Comparison of ENCODE assay signal across 20 cellular contexts in genomic region chr16:88197481-88198456, GRCh38.
A peak's percentile ranks its signal among the peaks of the same experiment; 100 is the strongest.
DNase-seq lines count a peak whose midpoint lies in the region; ATAC-seq and TF ChIP-seq lines count a peak whose summit lies in the region.
"Had no signal": no experiment of that assay in that cellular context is flagged by ENCODE, and none has a peak within 500 bp of the region (broad histone marks: within the 10 kb centered on the region; RNA-seq: fewer than 3 reads in every experiment).

No MANE protein-coding gene starts in this region.

- H3K79me1 ChIP-seq in IMR-90 (ENCODE audit: low read depth in 1 of 2, low read length in 2 of 2): no peaks in the 10 kb centered on the region

- H2AK5ac ChIP-seq in IMR-90 (ENCODE audit: low read depth, low read length): peak overlapping the region; percentile 84

- BruUV-seq in IMR-90 (replicated peaks; lab: Mats Ljungman, UMichigan): no TSS peak

- intact Hi-C loops in IMR-90 (cut with micrococcal nuclease): loop anchor here (10.0 kb wide), 1 partner anchor 187 kb away; the partner anchor contains the start of gene ZNF469

- TF ChIP-seq RAD21 in IMR-90 (IDR thresholded peaks at IDR 0.05; ENCODE audit: low read length): no peak

- peak overlapping the region; percentile 47; the same call in 1 of the 2 replicates for H2BK120ac ChIP-seq in IMR-90 (ENCODE audit: low read depth, low read length)

- H3K36me3 ChIP-seq in BE2C: no peaks in the 10 kb centered on the region
- no peaks in the 10 kb centered on the region for H3K36me3 ChIP-seq in IMR-90 (ENCODE audit: control insufficient read depth, insufficient read depth, low read length)
- no peaks in the 10 kb centered on the region for H3K36me3 ChIP-seq in osteoblast (ENCODE audit: insufficient read depth, low read length)

- no peak overlapping the region for H2BK5ac ChIP-seq in IMR-90 (ENCODE audit: low read depth, low read length, poor library complexity, severe bottlenecking)

- H2BK15ac ChIP-seq in IMR-90 (ENCODE audit: low read depth, low read length): no peak overlapping the region

- H3K4me3 ChIP-seq in BE2C (ENCODE audit: low read depth, low read length): no peak overlapping the region
- H3K4me3 ChIP-seq in IMR-90 (ENCODE audit: insufficient read depth, low read depth, low read length): no peak overlapping the region
- no peak overlapping the region for H3K4me3 ChIP-seq in coronary artery
- no peak overlapping the region for H3K4me3 ChIP-seq in osteoblast (ENCODE audit: insufficient read depth, low read length)
- H3K4me3 ChIP-seq: A549, GM23338 had no signal

- CTCF ChIA-PET in IMR-90 (lab: Yijun Ruan, JAX): no interaction called here

- DNase-seq in BE2C (peak; percentile 58), IMR-90 (peak; percentile 31), coronary artery (ENCODE audit: low spot score) (peak; percentile 47), osteoblast (ENCODE audit: insufficient read length, low spot score, missing footprints) (peak; percentile 59), occipital lobe (lab: John Stamatoyannopoulos, UW) (no peak), SKM-1 (lab: John Stamatoyannopoulos, UW; ENCODE audit: unreplicated experiment) (no peak)
- no peak for DNase-seq in activated CD4-positive, alpha-beta T cell treated with anti-CD3 and anti-CD28 coated beads, Interleukin-2, amount 50 U/mL, for 1 hour
- no peak for DNase-seq in activated naive CD4-positive, alpha-beta T cell treated with anti-CD3 and anti-CD28 coated beads, Interleukin-2, amount 50 U/mL, for 16 hours
- DNase-seq: CD4-positive, alpha-beta T cell; DMS79 treated with DMSO at 0.1 percent for 48 hours; GF-D8; KG1; NCI-H2029; NCI-H2227 treated with DMSO at 0.1 percent for 48 hours; NCI-H526 treated with DMSO at 0.1 percent for 48 hours; Right ventricle myocardium superior had no signal

- no peak overlapping the region for H2BK20ac ChIP-seq in IMR-90 (ENCODE audit: low read depth, low read length)

- H2AFZ ChIP-seq in IMR-90 (replicated peaks; ENCODE audit: low read length, poor library complexity) (no peak overlapping the region), osteoblast (ENCODE audit: low read length) (no peak overlapping the region)
- H2AFZ ChIP-seq: GM23338 had no signal

- H3K4me1 ChIP-seq in BE2C (peaks cover 10% of the 10 kb centered on the region), IMR-90 (ENCODE audit: control insufficient read depth, insufficient read depth, low read length) (peaks cover 17% of the 10 kb centered on the region), osteoblast (ENCODE audit: insufficient read depth, low read length) (no peaks in the 10 kb centered on the region)

- H4K20me1 ChIP-seq in IMR-90 (ENCODE audit: insufficient read depth, low read length) (no peaks in the 10 kb centered on the region), osteoblast (ENCODE audit: insufficient read depth, low read length) (no peaks in the 10 kb centered on the region)

- H3K9me3 ChIP-seq in BE2C (no peaks in the 10 kb centered on the region), IMR-90 (ENCODE audit: control insufficient read depth, insufficient read depth, low read length) (no peaks in the 10 kb centered on the region), osteoblast (ENCODE audit: low read depth, low read length) (no peaks in the 10 kb centered on the region)
- H3K9me3 ChIP-seq: A549 had no signal

- H3K9ac ChIP-seq in IMR-90 (ENCODE audit: low read depth, low read length): no peak overlapping the region

- H3K27ac ChIP-seq in IMR-90 (ENCODE audit: insufficient read depth, low read length) (no peak overlapping the region), coronary artery (no peak overlapping the region), osteoblast (ENCODE audit: low read depth, low read length) (no peak overlapping the region)

- no peak overlapping the region for H3K56ac ChIP-seq in IMR-90 (ENCODE audit: extremely low read depth, insufficient read depth, low read length)

- no peak for ATAC-seq in IMR-90 (ENCODE audit: low read depth)
- ATAC-seq: A549, GM23338, Panc1, SK-N-SH treated with all-trans-retinoic acid at 6 μM for 48 hours had no signal

- H3K23ac ChIP-seq in IMR-90 (ENCODE audit: low read depth, low read length): no peak overlapping the region

- H2AK9ac ChIP-seq in IMR-90 (replicated peaks; ENCODE audit: low read depth, low read length, poor library complexity): peak overlapping the region; percentile 87

- dilution Hi-C loops in IMR-90 (cut with HindIII; ENCODE audit: low sequenced_read_pairs, unreplicated experiment): no loop called here

- 95% methylated on average over 8 of the region's 20 CpGs; no CpG with 5 or more reads in 1 of the 2 experiments for whole genome bisulfite sequencing in IMR-90 (ENCODE audit: extremely low coverage in 2 of 2, insufficient read length in 1 of 2), 2 experiments

- H4K91ac ChIP-seq in IMR-90 (ENCODE audit: insufficient read depth, low read depth, low read length): peak overlapping the region; percentile 32; the same call in 1 of the 2 replicates

- no peak for TF ChIP-seq POLR2A in IMR-90 (IDR thresholded peaks at IDR 0.05; ENCODE audit: low read depth, low read length)

- in situ Hi-C loops in IMR-90 (cut with MboI; ENCODE audit: low sequenced_read_pairs): loop anchor here (5.0 kb wide), 1 partner anchor 185 kb away; the partner anchor contains the start of gene ZNF469

- H3K4me2 ChIP-seq in IMR-90 (ENCODE audit: low read depth, low read length): no peak overlapping the region
- no peak overlapping the region for H3K4me2 ChIP-seq in osteoblast (ENCODE audit: insufficient read depth, low read length)
- H3K4me2 ChIP-seq: A549, GM23338 had no signal

- no peaks in the 10 kb centered on the region for H3K27me3 ChIP-seq in BE2C
- no peaks in the 10 kb centered on the region for H3K27me3 ChIP-seq in IMR-90 (ENCODE audit: control insufficient read depth, insufficient read depth, low read length)
- H3K27me3 ChIP-seq in osteoblast (ENCODE audit: insufficient read depth, low read length): no peaks in the 10 kb centered on the region

- POLR2A ChIA-PET in IMR-90 (lab: Charles Lee; ENCODE audit: unreplicated experiment): no interaction called here

- no peak overlapping the region for H3K14ac ChIP-seq in IMR-90 (replicated peaks; ENCODE audit: low read depth, low read length)

- H3K18ac ChIP-seq in IMR-90 (ENCODE audit: low read depth, low read length): no peak overlapping the region

- TF ChIP-seq CTCF in BE2C (IDR thresholded peaks at IDR 0.05; ENCODE audit: low read depth, low read length) (no peak), IMR-90 (conservative IDR thresholded peaks at IDR 0.05; ENCODE audit: low read depth, low read length) (no peak), coronary artery (IDR thresholded peaks at IDR 0.05) (no peak), osteoblast (IDR thresholded peaks at IDR 0.05; ENCODE audit: extremely low read depth, low read depth, low read length) (no peak)

- H4K8ac ChIP-seq in IMR-90 (ENCODE audit: low read depth in 2 of 2, low read length in 2 of 2): no peak overlapping the region

- H4K5ac ChIP-seq in IMR-90 (ENCODE audit: low read depth, low read length): no peak overlapping the region

- H3K79me2 ChIP-seq in osteoblast (ENCODE audit: insufficient read depth, low read length): no peaks in the 10 kb centered on the region

- peak overlapping the region; percentile 70; the same call in 1 of the 2 replicates for H3K4ac ChIP-seq in IMR-90 (ENCODE audit: low read depth, low read length)

- H3K9me1 ChIP-seq in IMR-90 (ENCODE audit: insufficient read depth, low read length): no peaks in the 10 kb centered on the region

TF ChIP-seq in IMR-90, 13 proteins besides CTCF, POLR2A, EP300 and RAD21:
- TF ChIP-seq MAFK (IDR thresholded peaks at IDR 0.05; ENCODE audit: low read depth, low read length): no peak
- TF ChIP-seq RFX5 (IDR thresholded peaks at IDR 0.05; ENCODE audit: low read depth, low read length): no peak
- no peak for TF ChIP-seq RCOR1 (IDR thresholded peaks at IDR 0.05; ENCODE audit: insufficient replicate concordance, low read length)
- no peak for TF ChIP-seq BHLHE40 (IDR thresholded peaks at IDR 0.05; ENCODE audit: low read depth, low read length)
- no peak for TF ChIP-seq CHD1 (IDR thresholded peaks at IDR 0.05; ENCODE audit: low read depth, low read length)
- TF ChIP-seq MAZ (IDR thresholded peaks at IDR 0.05; ENCODE audit: borderline replicate concordance, low read depth, low read length): no peak
- TF ChIP-seq CEBPB (IDR thresholded peaks at IDR 0.05; ENCODE audit: low read depth, low read length): no peak

Comparison
In these comparisons a context has a peak if more than half of its experiments do, and no peak if none do; other contexts are left out.
1. DNase-seq: peak in BE2C (single experiment), IMR-90 (single experiment), coronary artery (single experiment) and osteoblast (single experiment); none in activated CD4-positive, alpha-beta T cell treated with anti-CD3 and anti-CD28 coated beads, Interleukin-2, amount 50 U/mL, for 1 hour (single experiment), activated naive CD4-positive, alpha-beta T cell treated with anti-CD3 and anti-CD28 coated beads, Interleukin-2, amount 50 U/mL, for 16 hours (single experiment), occipital lobe (single experiment) and SKM-1 (single experiment).